8 cellular contexts compared by ENCODE assay signal in genomic region chr18:2905802-2906521, GRCh38. TPM values are rescaled to one million over a fixed set of nuclear protein-coding genes. Genes with fewer than 3 reads are reported as not detected.
A peak's percentile ranks its signal among the peaks of the same experiment; 100 is the strongest.
DNase-seq lines count a peak whose midpoint lies in the region; ATAC-seq and TF ChIP-seq lines count a peak whose summit lies in the region.

No MANE protein-coding gene starts in this region.

- no peak overlapping the region for H3K27ac ChIP-seq in brain microvascular endothelial cell

- H3K27me3 ChIP-seq in brain microvascular endothelial cell (replicated peaks) = no peaks in the 10 kb centered on the region
- H3K27me3 ChIP-seq in HAP-1 (ENCODE audit: low read depth) = no peaks in the 10 kb centered on the region; the same call in 1 of the 2 replicates

- peak; percentile 11 for DNase-seq in AG09319 (ENCODE audit: extremely low read depth, low read depth)
- DNase-seq in SKM-1 treated with dmso at 0.1 percent for 144 hours (lab: John Stamatoyannopoulos, UW; ENCODE audit: unreplicated experiment) = peak; percentile 42
- DNase-seq in brain microvascular endothelial cell = no peak
- DNase-seq in left colon = peak; percentile 78
- DNase-seq in stimulated activated CD4-positive, alpha-beta T cell treated with anti-CD3 and anti-CD28 coated beads, Interleukin-4, amount 100 ng/mL, for 24 hours = peak; percentile 46
- DNase-seq in HAP-1 (ENCODE audit: low spot score in 2 of 2) = no peak

- H3K4me3 ChIP-seq in brain microvascular endothelial cell (ENCODE audit: low read depth, low read length) (peak overlapping the region; percentile 62), HAP-1 (no peak overlapping the region)

- intact Hi-C loops in left colon (cut with DNase I, micrococcal nuclease) = no loop called here

- H3K4me1 ChIP-seq in HAP-1 = no peaks in the 10 kb centered on the region

- TF ChIP-seq CTCF in AG09319 (IDR thresholded peaks at IDR 0.05; ENCODE audit: low read depth, low read length) (no peak), brain microvascular endothelial cell (IDR thresholded peaks at IDR 0.05; ENCODE audit: low read depth, low read length, missing control alignments) (no peak)

- ATAC-seq in GM18907 (IDR thresholded peaks at IDR 0.05; ENCODE audit: unreplicated experiment) (peak; percentile 42), HG03159 (IDR thresholded peaks at IDR 0.05; ENCODE audit: unreplicated experiment) (peak; percentile 25), left colon (peak; percentile 71)

- no peaks in the 10 kb centered on the region for H3K9me3 ChIP-seq in HAP-1

- H3K36me3 ChIP-seq in brain microvascular endothelial cell (replicated peaks) (peaks cover 3% of the 10 kb centered on the region), HAP-1 (replicated peaks) (no peaks in the 10 kb centered on the region)

- in situ Hi-C loops in brain microvascular endothelial cell (cut with HindIII; ENCODE audit: low pct_ligation_motif_present, low sequenced_read_pairs) = no loop called here
- in situ Hi-C loops in HAP-1 (cut with MboI; ENCODE audit: low sequenced_read_pairs) = no loop called here

RNA-seq across cellular contexts. Expression of gene EMILIN2, which starts 59.2 kb away (rescaled TPM):
- total RNA-seq in left colon = 10 to 100 TPM; 16.3 to 18.1 TPM

Comparison
In these comparisons a context has a peak if more than half of its experiments do, and no peak if none do; other contexts are left out.
1. DNase-seq: peak in AG09319 (single experiment), SKM-1 treated with dmso at 0.1 percent for 144 hours (single experiment), left colon (2 of 2) and stimulated activated CD4-positive, alpha-beta T cell treated with anti-CD3 and anti-CD28 coated beads, Interleukin-4, amount 100 ng/mL, for 24 hours (single experiment); none in brain microvascular endothelial cell (single experiment) and HAP-1 (0 of 2).
2. Peak in every context shown above with its lines, with median percentiles within 50 percentile points of each other: ATAC-seq.